17 cellular contexts compared by ENCODE assay signal in the genomic region with DNA sequence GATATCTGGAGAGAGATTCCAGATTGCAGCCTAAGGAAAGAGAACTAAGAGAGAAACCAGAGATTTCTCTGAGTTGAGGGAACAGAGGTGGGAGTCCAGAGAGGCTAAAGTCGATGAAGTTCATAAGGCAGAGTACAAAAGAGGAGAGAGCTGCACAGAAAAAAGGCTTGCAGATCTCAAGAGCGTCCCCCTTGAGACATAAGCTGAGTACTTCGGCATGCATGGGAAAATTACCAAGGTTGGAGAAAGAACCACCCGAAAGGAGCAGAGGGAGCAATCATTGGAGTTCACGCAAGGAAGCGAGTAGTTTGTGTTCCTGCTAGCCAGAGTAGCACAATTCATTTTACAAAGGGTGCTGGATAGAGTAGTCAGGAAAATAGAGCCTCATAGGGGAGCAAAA.
"Had no signal": no experiment of that assay in that cellular context is flagged by ENCODE, and none has a peak within 500 bp of the region (broad histone marks: within the 10 kb centered on the region; RNA-seq: fewer than 3 reads in every experiment).

No MANE protein-coding gene starts in this region.

- H3K27ac ChIP-seq: body of pancreas, esophagus squamous epithelium, hepatocyte, left lung, tibial artery, VCaP had no signal

- H3K79me2 ChIP-seq: hepatocyte had no signal

- H3K27ac Mint-ChIP-seq: activated CD4-positive, alpha-beta memory T cell treated with anti-CD3 and anti-CD28 coated beads for 36 hours; activated T-cell treated with anti-CD3 and anti-CD28 coated beads, Interleukin-2, amount 50 U/mL, for 24 hours; memory B cell; naive thymus-derived CD8-positive, alpha-beta T cell; stimulated activated memory B cell treated with anti-CD40 and anti-IgM and Interleukin-4, amounts not matched to agents 10 μg/mL and 1 μg/mL and 100 μg/mL, for 72 hours had no signal

- DNase-seq: activated CD4-positive, alpha-beta memory T cell treated with anti-CD3 and anti-CD28 coated beads for 36 hours; activated naive CD4-positive, alpha-beta T cell treated with anti-CD3 and anti-CD28 coated beads, Interleukin-2, amount 50 U/mL, for 16 hours; activated T-cell treated with anti-CD3 and anti-CD28 coated beads, Interleukin-2, amount 50 U/mL, for 24 hours; amniotic stem cell; body of pancreas; cortex of kidney; effector CD8-positive, alpha-beta T cell; esophagus squamous epithelium; left lung; naive thymus-derived CD8-positive, alpha-beta T cell; occipital lobe; tibial artery had no signal

- H3K4me1 ChIP-seq: body of pancreas, left lung had no signal

- H3K4me1 Mint-ChIP-seq: central memory CD8-positive, alpha-beta T cell; memory B cell; stimulated activated memory B cell treated with anti-CD40 and anti-IgM and Interleukin-4, amounts not matched to agents 10 μg/mL and 1 μg/mL and 100 μg/mL, for 72 hours had no signal

- H3K9me3 ChIP-seq: body of pancreas, esophagus squamous epithelium had no signal

- H3K36me3 ChIP-seq: left lung, tibial artery had no signal

- H2AFZ ChIP-seq: hepatocyte had no signal

- H3K4me2 ChIP-seq: hepatocyte had no signal

- H3K4me3 ChIP-seq: body of pancreas, esophagus squamous epithelium, hepatocyte, left lung, tibial artery had no signal

- H3K27me3 ChIP-seq: body of pancreas, esophagus squamous epithelium, hepatocyte, left lung, tibial artery had no signal

- ATAC-seq: body of pancreas; left lung; naive thymus-derived CD8-positive, alpha-beta T cell; stimulated activated memory B cell treated with anti-CD40 and anti-IgM and Interleukin-4, amounts not matched to agents 10 μg/mL and 1 μg/mL and 100 μg/mL, for 72 hours had no signal

- H3K27me3 Mint-ChIP-seq: activated CD4-positive, alpha-beta memory T cell treated with anti-CD3 and anti-CD28 coated beads for 36 hours; activated T-cell treated with anti-CD3 and anti-CD28 coated beads, Interleukin-2, amount 50 U/mL, for 24 hours; central memory CD8-positive, alpha-beta T cell; memory B cell; naive thymus-derived CD8-positive, alpha-beta T cell; stimulated activated memory B cell treated with anti-CD40 and anti-IgM and Interleukin-4, amounts not matched to agents 10 μg/mL and 1 μg/mL and 100 μg/mL, for 72 hours had no signal

- H3K4me3 Mint-ChIP-seq: activated CD4-positive, alpha-beta memory T cell treated with anti-CD3 and anti-CD28 coated beads for 36 hours; activated T-cell treated with anti-CD3 and anti-CD28 coated beads, Interleukin-2, amount 50 U/mL, for 24 hours; central memory CD8-positive, alpha-beta T cell; memory B cell; naive thymus-derived CD8-positive, alpha-beta T cell; stimulated activated memory B cell treated with anti-CD40 and anti-IgM and Interleukin-4, amounts not matched to agents 10 μg/mL and 1 μg/mL and 100 μg/mL, for 72 hours had no signal
